Comparison of ENCODE assay signal across 8 cellular contexts in the genomic region with DNA sequence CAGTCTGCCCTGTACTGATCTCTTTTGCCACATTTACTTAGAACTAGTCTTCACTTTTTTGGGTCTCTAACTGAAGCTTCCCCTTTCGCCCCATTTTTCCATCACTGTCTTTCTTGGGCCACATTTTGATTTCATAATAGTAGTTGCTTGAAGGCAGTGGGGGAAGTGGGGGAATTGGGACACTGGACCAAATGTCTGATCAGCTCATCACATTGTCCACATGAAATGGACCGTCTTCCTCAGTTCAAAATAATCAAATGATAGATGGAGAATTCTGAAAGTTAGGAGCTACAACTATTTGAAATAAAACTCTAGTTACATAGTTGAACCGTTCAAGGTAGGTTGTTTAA. TPM values are rescaled to one million over a fixed set of nuclear protein-coding genes. Genes with fewer than 3 reads are reported as not detected.
DNase-seq lines count a peak whose midpoint lies in the region; ATAC-seq, FAIRE-seq and TF ChIP-seq lines count a peak whose summit lies in the region.

No MANE protein-coding gene starts in this region.

- TF ChIP-seq POLR2A in GM12892 (IDR thresholded peaks at IDR 0.05; ENCODE audit: low read depth, low read length) (no peak), GM18505 (IDR thresholded peaks at IDR 0.05; ENCODE audit: borderline replicate concordance, extremely low read depth, insufficient read depth, insufficient read length) (no peak)

- intact Hi-C loops in mammary epithelial cell (cut with micrococcal nuclease): no loop called here

- H3K4me2 ChIP-seq in KMS-11: peak overlapping the region; percentile 82
- peak overlapping the region; percentile 77 for H3K4me2 ChIP-seq in mammary epithelial cell (ENCODE audit: insufficient read depth, low read depth, low read length)

- H4K20me1 ChIP-seq in KMS-11 (ENCODE audit: insufficient read depth) (no peaks in the 10 kb centered on the region), mammary epithelial cell (ENCODE audit: insufficient read depth, low read length) (no peaks in the 10 kb centered on the region)

- H3K4me1 ChIP-seq in KMS-11 (ENCODE audit: low read depth, poor library complexity, severe bottlenecking) (peaks cover 24% of the 10 kb centered on the region), mammary epithelial cell (ENCODE audit: insufficient read depth, low read length) (peaks cover 26% of the 10 kb centered on the region), mucosa of stomach (ENCODE audit: control insufficient read depth, insufficient read depth, low read length) (peaks cover 26% of the 10 kb centered on the region)

- peak overlapping the region; percentile 70 for H3K9ac ChIP-seq in KMS-11
- H3K9ac ChIP-seq in mammary epithelial cell (ENCODE audit: insufficient read depth, low read length): peak overlapping the region; percentile 99
- peak overlapping the region; percentile 92 for H3K9ac ChIP-seq in mucosa of stomach (ENCODE audit: low read length)

- H3K36me3 ChIP-seq in KMS-11 (ENCODE audit: insufficient read depth): no peaks in the 10 kb centered on the region
- H3K36me3 ChIP-seq in mammary epithelial cell (ENCODE audit: insufficient read depth, low read length): peaks cover 3% of the 10 kb centered on the region
- no peaks in the 10 kb centered on the region for H3K36me3 ChIP-seq in mucosa of stomach (ENCODE audit: control insufficient read depth, insufficient read depth, low read length)

- no peak for ATAC-seq in HG03280 (IDR thresholded peaks at IDR 0.05; ENCODE audit: unreplicated experiment)
- ATAC-seq in GM18505 (IDR thresholded peaks at IDR 0.05; ENCODE audit: unreplicated experiment): no peak

- WGBS in mammary epithelial cell (ENCODE audit: low coverage, missing lambda C conversion rate): 6% methylated on average over 3 of the region's 3 CpGs

- H3K9me3 ChIP-seq in mammary epithelial cell (replicated peaks; ENCODE audit: insufficient read depth, low read length) (no peaks in the 10 kb centered on the region), mucosa of stomach (ENCODE audit: control insufficient read depth, low read length) (no peaks in the 10 kb centered on the region)

- dilution Hi-C loops in mammary epithelial cell (cut with HindIII; ENCODE audit: low sequenced_read_pairs): loop anchor here (25.0 kb wide), 2 partner anchors 162 to 662 kb away; no protein-coding TSS in a partner anchor

- DNase-seq in AG04449 (ENCODE audit: low read depth, low spot score) (no peak), mammary epithelial cell (no peak), GM12892 (ENCODE audit: insufficient read length) (no peak)
- DNase-seq in activated CD8-positive, alpha-beta memory T cell treated with anti-CD3 and anti-CD28 coated beads, Interleukin-2, amount 50 U/mL, for 4 hours: no peak

- TF ChIP-seq CTCF in AG04449 (IDR thresholded peaks at IDR 0.05; ENCODE audit: insufficient read depth, low read length, missing control alignments) (no peak), KMS-11 (conservative IDR thresholded peaks at IDR 0.05; ENCODE audit: low read depth, low read length) (no peak), mammary epithelial cell (conservative IDR thresholded peaks at IDR 0.05 in 1 of 2, IDR thresholded peaks at IDR 0.05 in 1 of 2; ENCODE audit: extremely low read depth in 1 of 2, insufficient read depth in 1 of 2, low read depth in 1 of 2, low read length in 2 of 2) (no peak)

- BruUV-seq in mammary epithelial cell (replicated peaks; lab: Mats Ljungman, UMichigan): TSS peak; percentile 66

- POLR2A ChIA-PET in AG04449 (lab: Yijun Ruan, JAX): interaction anchor here (1.1 to 1.3 kb wide), 4 partner anchors 8 to 358 kb away, joined by 3 to 5 read pairs (median 4); no protein-coding TSS in a partner anchor

- H3K27me3 ChIP-seq in KMS-11 (ENCODE audit: insufficient read depth, low read depth) (no peaks in the 10 kb centered on the region), mammary epithelial cell (ENCODE audit: insufficient read depth, low read length) (no peaks in the 10 kb centered on the region), mucosa of stomach (ENCODE audit: control insufficient read depth, insufficient read depth, low read length) (no peaks in the 10 kb centered on the region)

- H3K27ac ChIP-seq in KMS-11 (peak overlapping the region; percentile 70; the same call in 1 of the 2 replicates), mammary epithelial cell (ENCODE audit: insufficient read depth, low read depth, low read length) (peak overlapping the region; percentile 96)

- H3K4me3 ChIP-seq in AG04449 (ENCODE audit: low read depth, low read length): peak overlapping the region; percentile 93
- H3K4me3 ChIP-seq in KMS-11 (IDR thresholded peaks at IDR 0.05; ENCODE audit: insufficient read depth, low read depth, low read length): no peak overlapping the region
- H3K4me3 ChIP-seq in mammary epithelial cell (replicated peaks in 1 of 3; ENCODE audit: insufficient read depth in 1 of 3, low read depth in 2 of 3, low read length in 3 of 3): peak overlapping the region; percentile 67 to 95 (median 95)
- peak overlapping the region; percentile 68 for H3K4me3 ChIP-seq in mucosa of stomach (ENCODE audit: low read length)

- FAIRE-seq in GM12892 (lab: Jason Lieb, UNC): no peak

- H2AFZ ChIP-seq in KMS-11 (ENCODE audit: low read depth) (peak overlapping the region; percentile 82), mammary epithelial cell (ENCODE audit: low read depth, low read length) (peak overlapping the region; percentile 81)

- CTCF ChIA-PET in AG04449 (lab: Yijun Ruan, JAX): interaction anchor here (0.7 to 6.2 kb wide), 8 partner anchors 9 to 163 kb away, joined by 3 to 53 read pairs (median 3); no protein-coding TSS in a partner anchor
- CTCF ChIA-PET in mammary epithelial cell (lab: Charles Lee; ENCODE audit: low non-redundant PET): no interaction called here

- peaks cover 33% of the 10 kb centered on the region; the same call in 1 of the 2 replicates for H3K79me2 ChIP-seq in KMS-11 (ENCODE audit: insufficient read depth, low read depth)
- peaks cover 94% of the 10 kb centered on the region for H3K79me2 ChIP-seq in mammary epithelial cell (ENCODE audit: insufficient read depth, low read length)

- in situ Hi-C loops in mammary epithelial cell (cut with MboI; ENCODE audit: low sequenced_read_pairs in 2 of 2): loop anchor here in 1 of 2 donors (25.0 kb wide), 1 partner anchor 362 kb away; a partner anchor contains a TSS

RNA-seq across cellular contexts. Expression of a gene that starts 0.7 kb away (rescaled TPM):
- 100 to 1,000 TPM; 264 to 276 TPM for total RNA-seq in mammary epithelial cell
- 76.2 TPM for polyA plus RNA-seq in mammary epithelial cell
- polyA minus RNA-seq in mammary epithelial cell: 177 TPM
- 85.1 TPM for polyA plus RNA-seq in GM12892 (2012; ENCODE audit: missing spikeins)
